17 cellular contexts compared by ENCODE assay signal in genomic region chr13:113080361-113080831, GRCh38. TPM values are rescaled to one million over a fixed set of nuclear protein-coding genes. Genes with fewer than 3 reads are reported as not detected.
DNase-seq lines count a peak whose midpoint lies in the region; ATAC-seq and TF ChIP-seq lines count a peak whose summit lies in the region.
"Had no signal": no experiment of that assay in that cellular context is flagged by ENCODE, and none has a peak within 500 bp of the region (broad histone marks: within the 10 kb centered on the region; RNA-seq: fewer than 3 reads in every experiment).

No MANE protein-coding gene starts in this region.

- no peak overlapping the region for H3K27ac Mint-ChIP-seq in glutamatergic neuron (ENCODE audit: unreplicated experiment)
- no peak overlapping the region for H3K27ac Mint-ChIP-seq in endodermal cell
- H3K27ac Mint-ChIP-seq: CD4-positive, CD25-positive, alpha-beta regulatory T cell had no signal

- H3K36me3 ChIP-seq in endodermal cell (ENCODE audit: control insufficient read depth, insufficient read depth, low read length) = no peaks in the 10 kb centered on the region
- H3K36me3 ChIP-seq: BLaER1, HAP-1 had no signal

- no peak overlapping the region for H3K4me3 Mint-ChIP-seq in glutamatergic neuron (ENCODE audit: unreplicated experiment)
- H3K4me3 Mint-ChIP-seq in endodermal cell = no peak overlapping the region
- H3K4me3 Mint-ChIP-seq: CD4-positive, CD25-positive, alpha-beta regulatory T cell had no signal

- H3K4me3 ChIP-seq in right cardiac atrium (ENCODE audit: low read length) (no peak overlapping the region), endodermal cell (ENCODE audit: low read length) (no peak overlapping the region)
- H3K4me3 ChIP-seq: BLaER1, HAP-1 had no signal

- no peak overlapping the region for H3K9ac ChIP-seq in endodermal cell (ENCODE audit: extremely low read depth, low read length, poor library complexity, severe bottlenecking)
- H3K9ac ChIP-seq: BLaER1 had no signal

- H3K27me3 ChIP-seq in right cardiac atrium (ENCODE audit: control insufficient read depth, insufficient read depth) (no peaks in the 10 kb centered on the region), endodermal cell (ENCODE audit: control insufficient read depth, insufficient read depth, low read length, poor library complexity, severe bottlenecking) (no peaks in the 10 kb centered on the region)
- H3K27me3 ChIP-seq: BLaER1 had no signal

- H3K27ac ChIP-seq in right cardiac atrium (ENCODE audit: low read length) = no peak overlapping the region
- peak overlapping the region; percentile 67 for H3K27ac ChIP-seq in substantia nigra (ENCODE audit: low read depth, low read length, poor library complexity, severe bottlenecking)
- no peak overlapping the region for H3K27ac ChIP-seq in endodermal cell (ENCODE audit: low read depth, low read length)
- H3K27ac ChIP-seq: 22Rv1, BLaER1 had no signal

- H3K9me3 ChIP-seq in right cardiac atrium (ENCODE audit: control insufficient read depth, low read length) (no peaks in the 10 kb centered on the region), endodermal cell (ENCODE audit: control insufficient read depth, low read length) (no peaks in the 10 kb centered on the region)
- H3K9me3 ChIP-seq: BLaER1, HAP-1 had no signal

- H3K27me3 Mint-ChIP-seq in glutamatergic neuron (ENCODE audit: unreplicated experiment) (peaks cover 14% of the 10 kb centered on the region), endodermal cell (ENCODE audit: insufficient read depth) (no peaks in the 10 kb centered on the region)
- H3K27me3 Mint-ChIP-seq: CD4-positive, CD25-positive, alpha-beta regulatory T cell had no signal

- peaks cover 9% of the 10 kb centered on the region for H3K36me3 Mint-ChIP-seq in glutamatergic neuron (ENCODE audit: unreplicated experiment)
- peaks cover 17% of the 10 kb centered on the region for H3K36me3 Mint-ChIP-seq in endodermal cell (ENCODE audit: low read depth)

- WGBS in right cardiac atrium = 82% methylated on average over 18 of the region's 18 CpGs
- WGBS in endodermal cell (ENCODE audit: insufficient coverage in 1 of 2, insufficient read length in 1 of 2), 2 experiments = 91 to 100% methylated on average over 7 to 18 of the region's 18 CpGs

- DNase-seq in DMS 273 (lab: John Stamatoyannopoulos, UW; ENCODE audit: unreplicated experiment) = peak; percentile 23
- no peak for DNase-seq in DMS 273 treated with DMSO at 0.1 percent for 48 hours (lab: John Stamatoyannopoulos, UW)
- DNase-seq in right cardiac atrium = peak in 2 of 3 donors; percentile 6 to 41
- no peak for DNase-seq in left cardiac atrium
- peak; percentile 12 for DNase-seq in glutamatergic neuron
- no peak for DNase-seq in substantia nigra (lab: John Stamatoyannopoulos, UW)
- no peak for DNase-seq in endodermal cell
- DNase-seq in C1 segment of cervical spinal cord (lab: John Stamatoyannopoulos, UW) = no peak
- DNase-seq: AML-193; CD4-positive, CD25-positive, alpha-beta regulatory T cell; DMS79; EL; GOT3 had no signal

- H3K9me3 Mint-ChIP-seq in glutamatergic neuron (ENCODE audit: unreplicated experiment) (peaks cover 3% of the 10 kb centered on the region), endodermal cell (no peaks in the 10 kb centered on the region)
- H3K9me3 Mint-ChIP-seq: CD4-positive, CD25-positive, alpha-beta regulatory T cell had no signal

- no peak for TF ChIP-seq CTCF in glutamatergic neuron (IDR thresholded peaks at IDR 0.05; ENCODE audit: partially characterized antibody, unreplicated experiment)
- TF ChIP-seq CTCF in endodermal cell (conservative IDR thresholded peaks at IDR 0.05) = no peak

- H3K4me1 Mint-ChIP-seq in glutamatergic neuron (ENCODE audit: low read depth, unreplicated experiment) (peaks cover 19% of the 10 kb centered on the region), endodermal cell (no peaks in the 10 kb centered on the region)
- H3K4me1 Mint-ChIP-seq: CD4-positive, CD25-positive, alpha-beta regulatory T cell had no signal

- H3K4me1 ChIP-seq in right cardiac atrium (ENCODE audit: control insufficient read depth, insufficient read depth, low read length) = peaks cover 2% of the 10 kb centered on the region
- H3K4me1 ChIP-seq in endodermal cell (ENCODE audit: control insufficient read depth, insufficient read depth, low read length) = no peaks in the 10 kb centered on the region

- intact Hi-C loops in right cardiac atrium (cut with DNase I) = no loop called here
- intact Hi-C loops in left cardiac atrium (cut with DNase I) = no loop called here

- ATAC-seq in right cardiac atrium (no peak), left cardiac atrium (no peak)

RNA-seq across cellular contexts. Expression of gene F7, which starts 25.2 kb away (rescaled TPM):
- total RNA-seq in right cardiac atrium (under 1 TPM; 0.24 to 0.64 (median 0.37) TPM), left cardiac atrium (under 1 TPM; 0.16 to 0.29 TPM), glutamatergic neuron (ENCODE audit: unreplicated experiment) (not detected), endodermal cell (1 to 10 TPM; 4.7 to 6.4 TPM)
- polyA plus RNA-seq in right cardiac atrium = not detected
- 2.3 TPM for polyA plus RNA-seq in endodermal cell (2013, experiment 1 of 2)
- polyA plus RNA-seq in endodermal cell (2013, experiment 2 of 2) = 1.2 TPM
- total RNA-seq: CD4-positive, CD25-positive, alpha-beta regulatory T cell; HT-29 had no signal
- polyA plus RNA-seq: CD4-positive, CD25-positive, alpha-beta regulatory T cell had no signal

RNA-seq across cellular contexts. Expression of gene F10, which starts 42.2 kb away (rescaled TPM):
- 10 to 100 TPM; 29.8 to 40.2 (median 34.4) TPM for total RNA-seq in right cardiac atrium
- 44.9 TPM for polyA plus RNA-seq in right cardiac atrium
- total RNA-seq in left cardiac atrium = 10 to 100 TPM; 17.5 to 19.6 TPM
- total RNA-seq in glutamatergic neuron (ENCODE audit: unreplicated experiment) = 0.74 TPM
- 10 to 100 TPM; 18.7 to 32.4 TPM for total RNA-seq in endodermal cell
- 15.5 TPM for polyA plus RNA-seq in endodermal cell (2013, experiment 1 of 2)
- polyA plus RNA-seq in endodermal cell (2013, experiment 2 of 2) = 18.2 TPM
- total RNA-seq: CD4-positive, CD25-positive, alpha-beta regulatory T cell; HT-29 had no signal

Comparison
In these comparisons a context has a peak if more than half of its experiments do, and no peak if none do; other contexts are left out.
1. DNase-seq: peak in DMS 273 (single experiment), right cardiac atrium (2 of 3) and glutamatergic neuron (single experiment); none in DMS 273 treated with DMSO at 0.1 percent for 48 hours (single experiment), left cardiac atrium (single experiment), substantia nigra (0 of 49), endodermal cell (single experiment) and C1 segment of cervical spinal cord (0 of 14).
2. RNA of gene F10, which starts 42.2 kb away (total RNA-seq): 29.8 to 40.2 TPM in right cardiac atrium, 18.7 to 32.4 TPM in endodermal cell and 17.5 to 19.6 TPM in left cardiac atrium; 0.74 TPM in glutamatergic neuron (single experiment); every median in the first group is over 10 times any median in the second.